ENCODE assay signal across 9 cellular contexts in genomic region chr9:113375057-113376023, GRCh38. TPM values are rescaled to one million over a fixed set of nuclear protein-coding genes. Genes with fewer than 3 reads are reported as not detected.
DNase-seq lines count a peak whose midpoint lies in the region; ATAC-seq and TF ChIP-seq lines count a peak whose summit lies in the region.
"Had no signal": no experiment of that assay in that cellular context is flagged by ENCODE, and none has a peak within 500 bp of the region (broad histone marks: within the 10 kb centered on the region; RNA-seq: fewer than 3 reads in every experiment).

No MANE protein-coding gene starts in this region.

- POLR2A ChIA-PET in activated CD8-positive, alpha-beta T cell treated with anti-CD3 and anti-CD28 coated beads for 36 hours (lab: Charles Lee), result interaction anchor here (0.9 kb wide), 1 partner anchor 100 kb away, joined by 3 read pairs; the partner anchor contains the start of genes CDC26 and PRPF4

- peak overlapping the region; percentile 18 for H3K4me3 ChIP-seq in iPS-15b (ENCODE audit: low read depth, low read length)

- intact Hi-C loops in activated CD8-positive, alpha-beta T cell treated with anti-CD3 and anti-CD28 coated beads for 36 hours (cut with micrococcal nuclease), result no loop called here

- CTCF ChIA-PET in activated CD8-positive, alpha-beta T cell treated with anti-CD3 and anti-CD28 coated beads for 36 hours (lab: Charles Lee), result interaction anchor here (0.7 to 1.8 kb wide), 4 partner anchors 26 to 339 kb away, joined by 3 to 6 read pairs (median 4); partner anchors contain the start of genes ALAD, CDC26 and PRPF4

- H3K27ac Mint-ChIP-seq in T-helper 1 cell treated with Interleukin-12 subunit alpha and Interleukin-12 subunit beta and Interleukin-4 antibody, amounts not matched to agents 30 μg/mL and 1 μg/mL, for 36 hours, result peak overlapping the region; percentile 68
- H3K27ac Mint-ChIP-seq in activated CD8-positive, alpha-beta T cell treated with anti-CD3 and anti-CD28 coated beads for 36 hours, result peak overlapping the region; percentile 78
- H3K27ac Mint-ChIP-seq in stimulated activated effector memory CD8-positive, alpha-beta T cell treated with anti-CD3 and anti-CD28 coated beads, Interleukin-12 subunit alpha, Interleukin-12 subunit beta, amount 100 ng/mL, for 72 hours, result peak overlapping the region; percentile 80

- no peaks in the 10 kb centered on the region for H3K9me3 ChIP-seq in iPS-15b (ENCODE audit: control insufficient read depth, insufficient read depth, low read length)

- no peak for DNase-seq in T-helper 1 cell
- no peak for DNase-seq in activated CD8-positive, alpha-beta T cell treated with anti-CD3 and anti-CD28 coated beads for 36 hours
- no peak for DNase-seq in stimulated activated effector memory CD8-positive, alpha-beta T cell treated with anti-CD3 and anti-CD28 coated beads, Interleukin-12 subunit alpha, Interleukin-12 subunit beta, amount 100 ng/mL, for 72 hours (ENCODE audit: low spot score in 2 of 2)
- DNase-seq in GM13976 (ENCODE audit: low spot score), result no peak
- DNase-seq in T-helper 9 cell, result no peak
- DNase-seq: NCI-H1417 had no signal

- H3K9me3 Mint-ChIP-seq in T-helper 1 cell treated with Interleukin-12 subunit alpha and Interleukin-12 subunit beta and Interleukin-4 antibody, amounts not matched to agents 30 μg/mL and 1 μg/mL, for 36 hours, result no peaks in the 10 kb centered on the region
- no peaks in the 10 kb centered on the region for H3K9me3 Mint-ChIP-seq in activated CD8-positive, alpha-beta T cell treated with anti-CD3 and anti-CD28 coated beads for 36 hours
- H3K9me3 Mint-ChIP-seq in stimulated activated effector memory CD8-positive, alpha-beta T cell treated with anti-CD3 and anti-CD28 coated beads, Interleukin-12 subunit alpha, Interleukin-12 subunit beta, amount 100 ng/mL, for 72 hours, result no peaks in the 10 kb centered on the region

- TF ChIP-seq CTCF in activated CD8-positive, alpha-beta T cell treated with anti-CD3 and anti-CD28 coated beads for 36 hours (IDR thresholded peaks at IDR 0.05), result no peak
- TF ChIP-seq CTCF in GM13976 (IDR thresholded peaks at IDR 0.05; ENCODE audit: borderline replicate concordance, control extremely low read depth, extremely low read depth, insufficient read depth, missing control alignments), result no peak

- peaks cover 13% of the 10 kb centered on the region for H3K4me1 Mint-ChIP-seq in T-helper 1 cell treated with Interleukin-12 subunit alpha and Interleukin-12 subunit beta and Interleukin-4 antibody, amounts not matched to agents 30 μg/mL and 1 μg/mL, for 36 hours (ENCODE audit: low read depth)
- H3K4me1 Mint-ChIP-seq in activated CD8-positive, alpha-beta T cell treated with anti-CD3 and anti-CD28 coated beads for 36 hours (ENCODE audit: low read depth), result peaks cover 13% of the 10 kb centered on the region
- peaks cover 15% of the 10 kb centered on the region for H3K4me1 Mint-ChIP-seq in stimulated activated effector memory CD8-positive, alpha-beta T cell treated with anti-CD3 and anti-CD28 coated beads, Interleukin-12 subunit alpha, Interleukin-12 subunit beta, amount 100 ng/mL, for 72 hours

- ATAC-seq in activated CD8-positive, alpha-beta T cell treated with anti-CD3 and anti-CD28 coated beads for 36 hours, result no peak
- ATAC-seq in stimulated activated effector memory CD8-positive, alpha-beta T cell treated with anti-CD3 and anti-CD28 coated beads, Interleukin-12 subunit alpha, Interleukin-12 subunit beta, amount 100 ng/mL, for 72 hours, result no peak
- no peak for ATAC-seq in HG02973 (IDR thresholded peaks at IDR 0.05; ENCODE audit: unreplicated experiment)

- H3K36me3 Mint-ChIP-seq in T-helper 1 cell treated with Interleukin-12 subunit alpha and Interleukin-12 subunit beta and Interleukin-4 antibody, amounts not matched to agents 30 μg/mL and 1 μg/mL, for 36 hours (ENCODE audit: low read depth), result peaks cover 7% of the 10 kb centered on the region
- peaks cover 6% of the 10 kb centered on the region for H3K36me3 Mint-ChIP-seq in activated CD8-positive, alpha-beta T cell treated with anti-CD3 and anti-CD28 coated beads for 36 hours (ENCODE audit: low read depth)
- peaks cover 39% of the 10 kb centered on the region for H3K36me3 Mint-ChIP-seq in stimulated activated effector memory CD8-positive, alpha-beta T cell treated with anti-CD3 and anti-CD28 coated beads, Interleukin-12 subunit alpha, Interleukin-12 subunit beta, amount 100 ng/mL, for 72 hours

- peaks cover 4% of the 10 kb centered on the region for H3K4me1 ChIP-seq in iPS-15b (ENCODE audit: control insufficient read depth, insufficient read depth, low read length)

- H3K4me3 Mint-ChIP-seq in T-helper 1 cell treated with Interleukin-12 subunit alpha and Interleukin-12 subunit beta and Interleukin-4 antibody, amounts not matched to agents 30 μg/mL and 1 μg/mL, for 36 hours, result peak overlapping the region; percentile 79
- H3K4me3 Mint-ChIP-seq in activated CD8-positive, alpha-beta T cell treated with anti-CD3 and anti-CD28 coated beads for 36 hours, result peak overlapping the region; percentile 81
- H3K4me3 Mint-ChIP-seq in stimulated activated effector memory CD8-positive, alpha-beta T cell treated with anti-CD3 and anti-CD28 coated beads, Interleukin-12 subunit alpha, Interleukin-12 subunit beta, amount 100 ng/mL, for 72 hours, result peak overlapping the region; percentile 75

- H3K27me3 ChIP-seq in iPS-15b (ENCODE audit: control insufficient read depth, insufficient read depth, low read length), result no peaks in the 10 kb centered on the region

- in situ Hi-C loops in GM13976 (cut with MboI; ENCODE audit: low sequenced_read_pairs, unreplicated experiment), result no loop called here

- H3K27me3 Mint-ChIP-seq in T-helper 1 cell treated with Interleukin-12 subunit alpha and Interleukin-12 subunit beta and Interleukin-4 antibody, amounts not matched to agents 30 μg/mL and 1 μg/mL, for 36 hours (ENCODE audit: low read depth), result no peaks in the 10 kb centered on the region
- no peaks in the 10 kb centered on the region for H3K27me3 Mint-ChIP-seq in activated CD8-positive, alpha-beta T cell treated with anti-CD3 and anti-CD28 coated beads for 36 hours

- H3K36me3 ChIP-seq in iPS-15b (ENCODE audit: control insufficient read depth, insufficient read depth, low read length), result peaks cover 6% of the 10 kb centered on the region

- no peak overlapping the region for H3K9ac ChIP-seq in iPS-15b (ENCODE audit: low read depth, low read length)

RNA-seq across cellular contexts. Expression of gene HDHD3, which starts 1.4 kb away (rescaled TPM):
- 10 to 100 TPM; 11.6 to 13.3 TPM for total RNA-seq in activated CD8-positive, alpha-beta T cell treated with anti-CD3 and anti-CD28 coated beads for 36 hours

RNA-seq across cellular contexts. Expression of gene ALAD, which starts 25.7 kb away (rescaled TPM):
- 10 to 100 TPM; 16.2 to 16.3 TPM for total RNA-seq in activated CD8-positive, alpha-beta T cell treated with anti-CD3 and anti-CD28 coated beads for 36 hours

RNA-seq across cellular contexts. Expression of gene BSPRY, which starts 26.0 kb away (rescaled TPM):
- 1 to 10 TPM; 8.2 to 9.1 TPM for total RNA-seq in activated CD8-positive, alpha-beta T cell treated with anti-CD3 and anti-CD28 coated beads for 36 hours

RNA-seq across cellular contexts. Expression of gene POLE3, which starts 35.1 kb away (rescaled TPM):
- 10 to 100 TPM; 49.0 to 50.9 TPM for total RNA-seq in activated CD8-positive, alpha-beta T cell treated with anti-CD3 and anti-CD28 coated beads for 36 hours

RNA-seq across cellular contexts. Expression of gene C9orf43, which starts 35.2 kb away (rescaled TPM):
- under 1 TPM; 0.74 to 0.83 TPM for total RNA-seq in activated CD8-positive, alpha-beta T cell treated with anti-CD3 and anti-CD28 coated beads for 36 hours
